9 cellular contexts compared by ENCODE assay signal in the genomic region with DNA sequence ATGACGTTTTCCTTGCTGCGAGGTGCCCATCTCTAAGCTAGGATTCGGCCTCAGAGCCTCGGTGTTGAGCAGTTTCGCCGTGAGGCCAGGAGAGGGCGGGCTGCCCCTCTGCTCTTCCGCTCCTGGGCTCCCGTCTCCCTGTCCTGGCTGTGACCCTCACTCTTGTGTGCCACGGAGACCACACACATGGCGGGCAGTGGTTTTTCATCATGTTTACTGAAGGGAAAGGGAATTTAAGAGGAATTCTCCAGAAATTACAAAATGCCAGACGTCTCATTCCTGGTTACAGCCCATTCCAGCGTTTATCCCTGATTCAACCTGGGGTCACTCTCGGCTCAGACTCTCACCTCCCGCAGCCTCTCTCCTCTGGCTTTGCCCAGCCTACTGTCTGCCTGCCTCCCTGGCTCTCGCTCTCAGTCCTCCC.
DNase-seq lines count a peak whose midpoint lies in the region; ATAC-seq and TF ChIP-seq lines count a peak whose summit lies in the region.
"Had no signal": no experiment of that assay in that cellular context is flagged by ENCODE, and none has a peak within 500 bp of the region (broad histone marks: within the 10 kb centered on the region; RNA-seq: fewer than 3 reads in every experiment).

No MANE protein-coding gene starts in this region.

- no peak overlapping the region for H2BK15ac ChIP-seq in mesendoderm (replicated peaks; ENCODE audit: low read depth)

- intact Hi-C loops in Caco-2 (cut with micrococcal nuclease; ENCODE audit: unreplicated experiment), result no loop called here
- intact Hi-C loops in colonic mucosa (cut with DNase I), result loop anchor here (10.0 kb wide), 1 partner anchor 110 kb away; no protein-coding TSS in a partner anchor

- H3K9me3 ChIP-seq in Caco-2, result no peaks in the 10 kb centered on the region
- no peaks in the 10 kb centered on the region for H3K9me3 ChIP-seq in NT2/D1 (ENCODE audit: insufficient read depth, low read length)
- H3K9me3 ChIP-seq in colonic mucosa, result no peaks in the 10 kb centered on the region

- peak overlapping the region; percentile 68 for H2AFZ ChIP-seq in GM23338

- DNase-seq in Caco-2 (peak in 1 of 2 experiments; percentile 2), GM23338 (ENCODE audit: low spot score) (peak; percentile 84), NT2/D1 (ENCODE audit: low read depth, low spot score) (peak; percentile 18), colonic mucosa (peak; percentile 19), mesendoderm (peak; percentile 72)
- DNase-seq in effector CD4-positive, alpha-beta T cell, result no peak

- ATAC-seq in GM23338 (peak; percentile 100), HG03469 (IDR thresholded peaks at IDR 0.05; ENCODE audit: unreplicated experiment) (no peak), GM21529 (IDR thresholded peaks at IDR 0.05; ENCODE audit: unreplicated experiment) (no peak)
- ATAC-seq: T-cell had no signal

- H3K27ac Mint-ChIP-seq in Caco-2 (ENCODE audit: unreplicated experiment), result no peak overlapping the region
- no peak overlapping the region for H3K27ac Mint-ChIP-seq in GM23338
- H3K27ac Mint-ChIP-seq: T-cell had no signal

- H3K4me2 ChIP-seq in GM23338 (peak overlapping the region; percentile 46), mesendoderm (ENCODE audit: low read length) (no peak overlapping the region)

- no peak overlapping the region for H4K5ac ChIP-seq in mesendoderm (ENCODE audit: low read length)

- H3K9me3 Mint-ChIP-seq in Caco-2 (ENCODE audit: unreplicated experiment) (peaks cover 9% of the 10 kb centered on the region), GM23338 (no peaks in the 10 kb centered on the region; the same call in 2 of the 3 replicates)
- H3K9me3 Mint-ChIP-seq: T-cell had no signal

- no peak overlapping the region for H2AK5ac ChIP-seq in mesendoderm (ENCODE audit: low read length)

- H3K27me3 ChIP-seq in Caco-2 (replicated peaks; ENCODE audit: control insufficient read depth, insufficient read depth, low read length), result no peaks in the 10 kb centered on the region
- H3K27me3 ChIP-seq in GM23338 (ENCODE audit: insufficient read depth), result no peaks in the 10 kb centered on the region
- peaks cover 18% of the 10 kb centered on the region for H3K27me3 ChIP-seq in NT2/D1 (ENCODE audit: insufficient read depth, insufficient read length)
- no peaks in the 10 kb centered on the region for H3K27me3 ChIP-seq in colonic mucosa
- H3K27me3 ChIP-seq in mesendoderm (ENCODE audit: insufficient read depth, low read length, poor library complexity), result no peaks in the 10 kb centered on the region

- no peaks in the 10 kb centered on the region for H3F3A ChIP-seq in GM23338 (replicated peaks; ENCODE audit: low read depth)

- CTCF ChIA-PET in Caco-2 (lab: Charles Lee), result no interaction called here

- H3K27me3 Mint-ChIP-seq in Caco-2 (ENCODE audit: insufficient read depth, unreplicated experiment), result no peaks in the 10 kb centered on the region
- peaks cover 5% of the 10 kb centered on the region for H3K27me3 Mint-ChIP-seq in GM23338 (ENCODE audit: insufficient read depth, low read depth, poor library complexity)

- no peak overlapping the region for H3K4ac ChIP-seq in mesendoderm (ENCODE audit: low read depth, low read length)

- H3K4me3 ChIP-seq in Caco-2 (ENCODE audit: low read depth, low read length) (no peak overlapping the region), GM23338 (peak overlapping the region; percentile 27; the same call in 1 of the 2 replicates), NT2/D1 (ENCODE audit: insufficient read length, low read depth) (no peak overlapping the region), colonic mucosa (no peak overlapping the region), mesendoderm (ENCODE audit: low read length) (no peak overlapping the region)

- no peaks in the 10 kb centered on the region for H4K20me1 ChIP-seq in GM23338 (replicated peaks; ENCODE audit: insufficient read depth)

- H3K4me1 ChIP-seq in Caco-2 (no peaks in the 10 kb centered on the region), GM23338 (ENCODE audit: insufficient read depth) (no peaks in the 10 kb centered on the region), NT2/D1 (ENCODE audit: insufficient read depth, insufficient read length) (no peaks in the 10 kb centered on the region), colonic mucosa (no peaks in the 10 kb centered on the region), mesendoderm (ENCODE audit: control insufficient read depth, low read depth, low read length) (no peaks in the 10 kb centered on the region)

- no peak overlapping the region for H2BK5ac ChIP-seq in mesendoderm (ENCODE audit: low read length)

- no peak overlapping the region for H3K56ac ChIP-seq in mesendoderm (ENCODE audit: low read length)

- no peak overlapping the region for H4K8ac ChIP-seq in mesendoderm (ENCODE audit: low read depth, low read length)

- H3K36me3 Mint-ChIP-seq in Caco-2 (ENCODE audit: insufficient read depth, unreplicated experiment), result no peaks in the 10 kb centered on the region
- H3K36me3 Mint-ChIP-seq in GM23338 (ENCODE audit: low read depth), result no peaks in the 10 kb centered on the region
- H3K36me3 Mint-ChIP-seq: T-cell had no signal

- no peaks in the 10 kb centered on the region for H3K9me2 ChIP-seq in GM23338 (ENCODE audit: insufficient read depth)

- no peak overlapping the region for H3K23ac ChIP-seq in mesendoderm (ENCODE audit: low read length)

- no TSS peak for BruUV-seq in Caco-2 (replicated peaks; lab: Mats Ljungman, UMichigan)

- H3K79me2 ChIP-seq in GM23338 (replicated peaks; ENCODE audit: insufficient read depth) (no peaks in the 10 kb centered on the region), mesendoderm (ENCODE audit: control insufficient read depth, insufficient read depth, low read length) (no peaks in the 10 kb centered on the region)

- H3K36me3 ChIP-seq in Caco-2 (ENCODE audit: control insufficient read depth, insufficient read depth, low read length) (no peaks in the 10 kb centered on the region), GM23338 (ENCODE audit: insufficient read depth) (no peaks in the 10 kb centered on the region), NT2/D1 (ENCODE audit: insufficient read depth, insufficient read length, low read length) (no peaks in the 10 kb centered on the region), colonic mucosa (no peaks in the 10 kb centered on the region), mesendoderm (ENCODE audit: control insufficient read depth, insufficient read depth, low read length) (no peaks in the 10 kb centered on the region)

- H3K79me1 ChIP-seq in mesendoderm (ENCODE audit: low read length), result no peaks in the 10 kb centered on the region

- no peak overlapping the region for H3K18ac ChIP-seq in mesendoderm (ENCODE audit: low read length)

- H3K27ac ChIP-seq in GM23338 (ENCODE audit: low read depth) (no peak overlapping the region), colonic mucosa (no peak overlapping the region), mesendoderm (ENCODE audit: low read depth, low read length) (no peak overlapping the region)

- TF ChIP-seq CTCF in Caco-2 (IDR thresholded peaks at IDR 0.05; ENCODE audit: insufficient read depth in 1 of 2, low read depth in 1 of 2, low read length in 1 of 2, severe bottlenecking in 1 of 2, unreplicated experiment in 1 of 2) (peak; percentile 9 to 17), GM23338 (conservative IDR thresholded peaks at IDR 0.05; ENCODE audit: low read depth in 2 of 2) (peak; percentile 77 to 87), colonic mucosa (IDR thresholded peaks at IDR 0.05) (peak; percentile 56)

- no CpG with 5 or more reads among the region's 16 CpGs for WGBS in mesendoderm (ENCODE audit: extremely low coverage, insufficient coverage, low lambda C conversion rate)

- H2BK120ac ChIP-seq in mesendoderm (ENCODE audit: low read depth, low read length), result no peak overlapping the region

- POLR2A ChIA-PET in Caco-2 (lab: Charles Lee), result no interaction called here

- no peak overlapping the region for H3K9ac ChIP-seq in NT2/D1 (ENCODE audit: insufficient read length, low read depth)
- H3K9ac ChIP-seq in colonic mucosa (ENCODE audit: low read depth in 2 of 2, low read length in 2 of 2), result peak overlapping the region in 1 of 2 donors; percentile 14
- no peak overlapping the region for H3K9ac ChIP-seq in mesendoderm (ENCODE audit: low read length)

- H3K4me3 Mint-ChIP-seq in Caco-2 (ENCODE audit: unreplicated experiment) (no peak overlapping the region), GM23338 (peak overlapping the region; percentile 42; the same call in 1 of the 3 replicates)
- H3K4me3 Mint-ChIP-seq: T-cell had no signal

- no peaks in the 10 kb centered on the region for H3K4me1 Mint-ChIP-seq in Caco-2 (ENCODE audit: low read depth, unreplicated experiment)
- no peaks in the 10 kb centered on the region; the same call in 2 of the 3 replicates for H3K4me1 Mint-ChIP-seq in GM23338

TF ChIP-seq in GM23338, 12 proteins besides CTCF, POLR2A, EP300 and RAD21 (continues in another document):
- TF ChIP-seq, protein P1, sequence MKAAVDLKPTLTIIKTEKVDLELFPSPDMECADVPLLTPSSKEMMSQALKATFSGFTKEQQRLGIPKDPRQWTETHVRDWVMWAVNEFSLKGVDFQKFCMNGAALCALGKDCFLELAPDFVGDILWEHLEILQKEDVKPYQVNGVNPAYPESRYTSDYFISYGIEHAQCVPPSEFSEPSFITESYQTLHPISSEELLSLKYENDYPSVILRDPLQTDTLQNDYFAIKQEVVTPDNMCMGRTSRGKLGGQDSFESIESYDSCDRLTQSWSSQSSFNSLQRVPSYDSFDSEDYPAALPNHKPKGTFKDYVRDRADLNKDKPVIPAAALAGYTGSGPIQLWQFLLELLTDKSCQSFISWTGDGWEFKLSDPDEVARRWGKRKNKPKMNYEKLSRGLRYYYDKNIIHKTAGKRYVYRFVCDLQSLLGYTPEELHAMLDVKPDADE (IDR thresholded peaks at IDR 0.05), result no peak
- no peak for TF ChIP-seq STAT1 (IDR thresholded peaks at IDR 0.05; ENCODE audit: unreplicated experiment)
- no peak for TF ChIP-seq NANOG (IDR thresholded peaks at IDR 0.05; ENCODE audit: borderline replicate concordance)

Comparison
In these comparisons a context has a peak if more than half of its experiments do, and no peak if none do; other contexts are left out.
1. CTCF ChIP-seq: peak in every context shown above with its lines; median percentile 82 in GM23338; 56 in colonic mucosa; 13 in Caco-2.